In genomic region chr9:112447283-112447761, GRCh38 we compare ENCODE assay signal across 12 cellular contexts. TPM values are rescaled to one million over a fixed set of nuclear protein-coding genes. Genes with fewer than 3 reads are reported as not detected.
DNase-seq lines count a peak whose midpoint lies in the region; ATAC-seq and TF ChIP-seq lines count a peak whose summit lies in the region.
"Had no signal": no experiment of that assay in that cellular context is flagged by ENCODE, and none has a peak within 500 bp of the region (broad histone marks: within the 10 kb centered on the region; RNA-seq: fewer than 3 reads in every experiment).

No MANE protein-coding gene starts in this region.

- intact Hi-C loops in sigmoid colon (cut with DNase I), result no loop called here
- intact Hi-C loops in A673 (cut with micrococcal nuclease; ENCODE audit: unreplicated experiment), result no loop called here

- WGBS in sigmoid colon, 2 donors, result 36 to 44% methylated on average over 2 of the region's 2 CpGs

- no peak for TF ChIP-seq EP300 in sigmoid colon (IDR thresholded peaks at IDR 0.05)

- TF ChIP-seq POLR2A in sigmoid colon (IDR thresholded peaks at IDR 0.05), result no peak

- ATAC-seq in GM19351 (IDR thresholded peaks at IDR 0.05; ENCODE audit: unreplicated experiment), result no peak

- H3K4me3 ChIP-seq in GM12865 (ENCODE audit: low read depth, low read length) (no peak overlapping the region), fibroblast of the aortic adventitia (ENCODE audit: low read depth, low read length) (no peak overlapping the region), sigmoid colon (no peak overlapping the region), A673 (ENCODE audit: low read depth, low read length, poor library complexity, severe bottlenecking) (no peak overlapping the region)

- no TSS peak for BruUV-seq in A673 (replicated peaks; lab: Mats Ljungman, UMichigan)

- peak overlapping the region; percentile 25 to 55 (median 37) for H3K27ac ChIP-seq in sigmoid colon
- H3K27ac ChIP-seq in A673 (ENCODE audit: low read depth, low read length, poor library complexity, severe bottlenecking), result no peak overlapping the region

- no peaks in the 10 kb centered on the region for H3K27me3 ChIP-seq in sigmoid colon
- H3K27me3 ChIP-seq in A673 (replicated peaks; ENCODE audit: insufficient read depth, low read depth, low read length, poor library complexity), result no peaks in the 10 kb centered on the region

- CTCF ChIA-PET in A673 (lab: Charles Lee), result no interaction called here

- H3K4me1 ChIP-seq in sigmoid colon (peaks cover 0 to 17% (median 11%) of the 10 kb centered on the region in 4 donors), A673 (ENCODE audit: insufficient read depth, low read length, poor library complexity, severe bottlenecking) (no peaks in the 10 kb centered on the region)

- H3K36me3 ChIP-seq in sigmoid colon (peaks cover 0 to 12% (median 0%) of the 10 kb centered on the region in 4 donors), A673 (ENCODE audit: insufficient read depth, low read length, poor library complexity, severe bottlenecking) (no peaks in the 10 kb centered on the region)

- no peaks in the 10 kb centered on the region for H3K9me3 ChIP-seq in sigmoid colon
- H3K9me3 ChIP-seq in A673 (ENCODE audit: low read depth, low read length, poor library complexity, severe bottlenecking), result no peaks in the 10 kb centered on the region

- DNase-seq in GM12865 (ENCODE audit: low read depth) (peak; percentile 29), RPMI8226 (peak; percentile 25), fibroblast of the aortic adventitia (ENCODE audit: low read depth) (peak; percentile 77), sigmoid colon (no peak), iPS-NIHi7 (ENCODE audit: extremely low spot score) (no peak), occipital lobe (lab: John Stamatoyannopoulos, UW) (no peak), A673 (ENCODE audit: low spot score) (no peak)
- DNase-seq: activated T-cell treated with anti-CD3 and anti-CD28 coated beads, Interleukin-2, amount 50 U/mL, for 1 hour; DND-41; KG1; NCI-H524 treated with DMSO at 0.1 percent for 48 hours had no signal

- POLR2A ChIA-PET in A673 (lab: Charles Lee; ENCODE audit: low non-redundant PET), result no interaction called here

- TF ChIP-seq CTCF in GM12865 (IDR thresholded peaks at IDR 0.05; ENCODE audit: insufficient read depth, low read depth, low read length, missing control alignments), result no peak
- no peak for TF ChIP-seq CTCF in fibroblast of the aortic adventitia (IDR thresholded peaks at IDR 0.05; ENCODE audit: insufficient read depth, low read length)
- TF ChIP-seq CTCF in sigmoid colon (IDR thresholded peaks at IDR 0.05), result no peak
- no peak for TF ChIP-seq CTCF in A673 (conservative IDR thresholded peaks at IDR 0.05; ENCODE audit: low read depth, low read length)

RNA-seq across cellular contexts. Expression of gene KIAA1958, which starts 39.3 kb away (rescaled TPM):
- total RNA-seq in fibroblast of the aortic adventitia (ENCODE audit: low replicate concordance) (1.4 and 2.9 TPM in 2 replicates), sigmoid colon (1 to 10 TPM; 4.3 to 8.0 (median 5.1) TPM), occipital lobe (8.6 TPM), A673 (2021) (28.6 and 30.7 TPM in 2 replicates)
- polyA plus RNA-seq in sigmoid colon, result 1 to 10 TPM in 1 of 3 donors, under 1 TPM in 2; 0.60 to 1.7 (median 0.92) TPM

Comparison
In these comparisons a context has a peak if more than half of its experiments do, and no peak if none do; other contexts are left out.
1. DNase-seq: peak in GM12865 (single experiment), RPMI8226 (single experiment) and fibroblast of the aortic adventitia (single experiment); none in sigmoid colon (single experiment), iPS-NIHi7 (single experiment), occipital lobe (single experiment) and A673 (single experiment).